Comparison of ENCODE assay signal across 2 cellular contexts in the genomic region with DNA sequence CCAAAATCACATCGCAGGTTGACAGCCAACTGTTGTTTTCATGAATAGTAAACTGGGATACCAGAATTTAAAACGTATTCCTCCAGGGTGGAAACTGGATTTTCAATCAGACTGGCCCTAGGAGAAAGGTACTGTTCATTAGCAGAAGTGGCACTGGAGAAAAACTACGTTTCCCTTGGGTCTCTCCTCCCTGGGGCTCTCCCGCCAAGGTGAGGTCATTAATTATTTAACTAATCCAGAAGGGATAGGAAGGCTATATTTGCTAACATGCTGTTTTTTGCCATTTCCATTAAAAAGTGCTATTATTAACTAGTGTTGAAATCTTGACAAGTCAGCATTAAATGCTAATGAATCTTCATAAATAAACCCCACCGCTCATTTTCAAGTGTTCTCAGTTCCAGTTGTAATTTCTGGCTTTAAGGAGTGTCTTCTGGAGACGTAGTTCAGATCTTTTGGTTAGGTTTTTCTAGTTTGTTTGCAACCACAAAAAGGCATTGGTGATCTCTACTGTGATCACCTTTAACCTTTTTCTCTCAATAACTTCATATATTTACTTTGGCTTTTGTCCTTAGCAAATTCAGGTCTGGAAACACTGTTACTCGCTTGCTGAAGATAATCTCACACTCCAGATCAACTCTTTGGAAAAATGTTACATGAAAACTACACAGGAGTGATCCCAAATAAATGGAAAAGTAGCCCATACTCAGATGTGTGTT.
TF ChIP-seq lines count a peak whose summit lies in the region.

No MANE protein-coding gene starts in this region.

TF ChIP-seq in K562, 482 proteins besides CTCF, POLR2A, EP300 and RAD21 (continued from another document and continues in another):
- TF ChIP-seq, protein P1, sequence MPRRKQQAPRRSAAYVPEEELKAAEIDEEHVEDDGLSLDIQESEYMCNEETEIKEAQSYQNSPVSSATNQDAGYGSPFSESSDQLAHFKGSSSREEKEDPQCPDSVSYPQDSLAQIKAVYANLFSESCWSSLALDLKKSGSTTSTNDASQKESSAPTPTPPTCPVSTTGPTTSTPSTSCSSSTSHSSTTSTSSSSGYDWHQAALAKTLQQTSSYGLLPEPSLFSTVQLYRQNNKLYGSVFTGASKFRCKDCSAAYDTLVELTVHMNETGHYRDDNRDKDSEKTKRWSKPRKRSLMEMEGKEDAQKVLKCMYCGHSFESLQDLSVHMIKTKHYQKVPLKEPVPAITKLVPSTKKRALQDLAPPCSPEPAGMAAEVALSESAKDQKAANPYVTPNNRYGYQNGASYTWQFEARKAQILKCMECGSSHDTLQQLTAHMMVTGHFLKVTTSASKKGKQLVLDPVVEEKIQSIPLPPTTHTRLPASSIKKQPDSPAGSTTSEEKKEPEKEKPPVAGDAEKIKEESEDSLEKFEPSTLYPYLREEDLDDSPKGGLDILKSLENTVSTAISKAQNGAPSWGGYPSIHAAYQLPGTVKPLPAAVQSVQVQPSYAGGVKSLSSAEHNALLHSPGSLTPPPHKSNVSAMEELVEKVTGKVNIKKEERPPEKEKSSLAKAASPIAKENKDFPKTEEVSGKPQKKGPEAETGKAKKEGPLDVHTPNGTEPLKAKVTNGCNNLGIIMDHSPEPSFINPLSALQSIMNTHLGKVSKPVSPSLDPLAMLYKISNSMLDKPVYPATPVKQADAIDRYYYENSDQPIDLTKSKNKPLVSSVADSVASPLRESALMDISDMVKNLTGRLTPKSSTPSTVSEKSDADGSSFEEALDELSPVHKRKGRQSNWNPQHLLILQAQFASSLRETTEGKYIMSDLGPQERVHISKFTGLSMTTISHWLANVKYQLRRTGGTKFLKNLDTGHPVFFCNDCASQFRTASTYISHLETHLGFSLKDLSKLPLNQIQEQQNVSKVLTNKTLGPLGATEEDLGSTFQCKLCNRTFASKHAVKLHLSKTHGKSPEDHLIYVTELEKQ (CRISPR knock-in tag; IDR thresholded peaks at IDR 0.05), result no peak
- TF ChIP-seq RFX7 (CRISPR knock-in tag; IDR thresholded peaks at IDR 0.05) (no peak), MAFF (IDR thresholded peaks at IDR 0.05; ENCODE audit: low read length) (peak; percentile 91), ZNF316 (IDR thresholded peaks at IDR 0.05) (peak; percentile 97), JUND (IDR thresholded peaks at IDR 0.05; ENCODE audit: borderline replicate concordance, low read depth, low read length) (0 out of 2 replicates have a peak, but pooled peaks have one; percentile 6), JUND (tag; IDR thresholded peaks at IDR 0.05; ENCODE audit: borderline replicate concordance, low read depth, low read length) (no peak), ZNF586 (CRISPR knock-in tag; conservative IDR thresholded peaks at IDR 0.05) (no peak), ZNF384 (IDR thresholded peaks at IDR 0.05; ENCODE audit: low read depth, low read length) (no peak), GABPB1 (CRISPR knock-in tag; IDR thresholded peaks at IDR 0.05) (no peak), NONO (IDR thresholded peaks at IDR 0.05; ENCODE audit: low read depth in 2 of 2, low read length in 1 of 2) (no peak), SREBF1 (IDR thresholded peaks at IDR 0.05; ENCODE audit: borderline replicate concordance, low read depth, low read length) (no peak), MYBL2 (IDR thresholded peaks at IDR 0.05; ENCODE audit: low read depth) (no peak), MYBL2 (CRISPR knock-in tag; IDR thresholded peaks at IDR 0.05; ENCODE audit: borderline replicate concordance) (no peak), POLR2AphosphoS5 (IDR thresholded peaks at IDR 0.05; ENCODE audit: control insufficient read depth, insufficient read depth, low read depth, low read length) (no peak), TCFL5 (CRISPR knock-in tag; conservative IDR thresholded peaks at IDR 0.05) (no peak)
- TF ChIP-seq, protein P2, sequence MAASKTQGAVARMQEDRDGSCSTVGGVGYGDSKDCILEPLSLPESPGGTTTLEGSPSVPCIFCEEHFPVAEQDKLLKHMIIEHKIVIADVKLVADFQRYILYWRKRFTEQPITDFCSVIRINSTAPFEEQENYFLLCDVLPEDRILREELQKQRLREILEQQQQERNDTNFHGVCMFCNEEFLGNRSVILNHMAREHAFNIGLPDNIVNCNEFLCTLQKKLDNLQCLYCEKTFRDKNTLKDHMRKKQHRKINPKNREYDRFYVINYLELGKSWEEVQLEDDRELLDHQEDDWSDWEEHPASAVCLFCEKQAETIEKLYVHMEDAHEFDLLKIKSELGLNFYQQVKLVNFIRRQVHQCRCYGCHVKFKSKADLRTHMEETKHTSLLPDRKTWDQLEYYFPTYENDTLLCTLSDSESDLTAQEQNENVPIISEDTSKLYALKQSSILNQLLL (CRISPR knock-in tag; IDR thresholded peaks at IDR 0.05; ENCODE audit: borderline replicate concordance), result no peak
- TF ChIP-seq, protein P3, sequence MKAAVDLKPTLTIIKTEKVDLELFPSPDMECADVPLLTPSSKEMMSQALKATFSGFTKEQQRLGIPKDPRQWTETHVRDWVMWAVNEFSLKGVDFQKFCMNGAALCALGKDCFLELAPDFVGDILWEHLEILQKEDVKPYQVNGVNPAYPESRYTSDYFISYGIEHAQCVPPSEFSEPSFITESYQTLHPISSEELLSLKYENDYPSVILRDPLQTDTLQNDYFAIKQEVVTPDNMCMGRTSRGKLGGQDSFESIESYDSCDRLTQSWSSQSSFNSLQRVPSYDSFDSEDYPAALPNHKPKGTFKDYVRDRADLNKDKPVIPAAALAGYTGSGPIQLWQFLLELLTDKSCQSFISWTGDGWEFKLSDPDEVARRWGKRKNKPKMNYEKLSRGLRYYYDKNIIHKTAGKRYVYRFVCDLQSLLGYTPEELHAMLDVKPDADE (conservative IDR thresholded peaks at IDR 0.05; ENCODE audit: control insufficient read depth, low read depth, low read length), result no peak
- TF ChIP-seq, protein P4, sequence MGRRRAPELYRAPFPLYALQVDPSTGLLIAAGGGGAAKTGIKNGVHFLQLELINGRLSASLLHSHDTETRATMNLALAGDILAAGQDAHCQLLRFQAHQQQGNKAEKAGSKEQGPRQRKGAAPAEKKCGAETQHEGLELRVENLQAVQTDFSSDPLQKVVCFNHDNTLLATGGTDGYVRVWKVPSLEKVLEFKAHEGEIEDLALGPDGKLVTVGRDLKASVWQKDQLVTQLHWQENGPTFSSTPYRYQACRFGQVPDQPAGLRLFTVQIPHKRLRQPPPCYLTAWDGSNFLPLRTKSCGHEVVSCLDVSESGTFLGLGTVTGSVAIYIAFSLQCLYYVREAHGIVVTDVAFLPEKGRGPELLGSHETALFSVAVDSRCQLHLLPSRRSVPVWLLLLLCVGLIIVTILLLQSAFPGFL (CRISPR knock-in tag; IDR thresholded peaks at IDR 0.05), result no peak

TF ChIP-seq in HepG2, 621 proteins besides CTCF, POLR2A, EP300 and RAD21 (continued from another document and continues in another):
- TF ChIP-seq, protein P5, sequence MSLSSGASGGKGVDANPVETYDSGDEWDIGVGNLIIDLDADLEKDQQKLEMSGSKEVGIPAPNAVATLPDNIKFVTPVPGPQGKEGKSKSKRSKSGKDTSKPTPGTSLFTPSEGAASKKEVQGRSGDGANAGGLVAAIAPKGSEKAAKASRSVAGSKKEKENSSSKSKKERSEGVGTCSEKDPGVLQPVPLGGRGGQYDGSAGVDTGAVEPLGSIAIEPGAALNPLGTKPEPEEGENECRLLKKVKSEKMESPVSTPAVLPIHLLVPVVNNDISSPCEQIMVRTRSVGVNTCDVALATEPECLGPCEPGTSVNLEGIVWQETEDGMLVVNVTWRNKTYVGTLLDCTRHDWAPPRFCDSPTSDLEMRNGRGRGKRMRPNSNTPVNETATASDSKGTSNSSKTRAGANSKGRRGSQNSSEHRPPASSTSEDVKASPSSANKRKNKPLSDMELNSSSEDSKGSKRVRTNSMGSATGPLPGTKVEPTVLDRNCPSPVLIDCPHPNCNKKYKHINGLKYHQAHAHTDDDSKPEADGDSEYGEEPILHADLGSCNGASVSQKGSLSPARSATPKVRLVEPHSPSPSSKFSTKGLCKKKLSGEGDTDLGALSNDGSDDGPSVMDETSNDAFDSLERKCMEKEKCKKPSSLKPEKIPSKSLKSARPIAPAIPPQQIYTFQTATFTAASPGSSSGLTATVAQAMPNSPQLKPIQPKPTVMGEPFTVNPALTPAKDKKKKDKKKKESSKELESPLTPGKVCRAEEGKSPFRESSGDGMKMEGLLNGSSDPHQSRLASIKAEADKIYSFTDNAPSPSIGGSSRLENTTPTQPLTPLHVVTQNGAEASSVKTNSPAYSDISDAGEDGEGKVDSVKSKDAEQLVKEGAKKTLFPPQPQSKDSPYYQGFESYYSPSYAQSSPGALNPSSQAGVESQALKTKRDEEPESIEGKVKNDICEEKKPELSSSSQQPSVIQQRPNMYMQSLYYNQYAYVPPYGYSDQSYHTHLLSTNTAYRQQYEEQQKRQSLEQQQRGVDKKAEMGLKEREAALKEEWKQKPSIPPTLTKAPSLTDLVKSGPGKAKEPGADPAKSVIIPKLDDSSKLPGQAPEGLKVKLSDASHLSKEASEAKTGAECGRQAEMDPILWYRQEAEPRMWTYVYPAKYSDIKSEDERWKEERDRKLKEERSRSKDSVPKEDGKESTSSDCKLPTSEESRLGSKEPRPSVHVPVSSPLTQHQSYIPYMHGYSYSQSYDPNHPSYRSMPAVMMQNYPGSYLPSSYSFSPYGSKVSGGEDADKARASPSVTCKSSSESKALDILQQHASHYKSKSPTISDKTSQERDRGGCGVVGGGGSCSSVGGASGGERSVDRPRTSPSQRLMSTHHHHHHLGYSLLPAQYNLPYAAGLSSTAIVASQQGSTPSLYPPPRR (CRISPR knock-in tag; IDR thresholded peaks at IDR 0.05; ENCODE audit: borderline replicate concordance), result no peak
- TF ChIP-seq, protein P6, sequence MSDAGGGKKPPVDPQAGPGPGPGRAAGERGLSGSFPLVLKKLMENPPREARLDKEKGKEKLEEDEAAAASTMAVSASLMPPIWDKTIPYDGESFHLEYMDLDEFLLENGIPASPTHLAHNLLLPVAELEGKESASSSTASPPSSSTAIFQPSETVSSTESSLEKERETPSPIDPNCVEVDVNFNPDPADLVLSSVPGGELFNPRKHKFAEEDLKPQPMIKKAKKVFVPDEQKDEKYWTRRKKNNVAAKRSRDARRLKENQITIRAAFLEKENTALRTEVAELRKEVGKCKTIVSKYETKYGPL (CRISPR knock-in tag; IDR thresholded peaks at IDR 0.05), result no peak
- TF ChIP-seq, protein P7, sequence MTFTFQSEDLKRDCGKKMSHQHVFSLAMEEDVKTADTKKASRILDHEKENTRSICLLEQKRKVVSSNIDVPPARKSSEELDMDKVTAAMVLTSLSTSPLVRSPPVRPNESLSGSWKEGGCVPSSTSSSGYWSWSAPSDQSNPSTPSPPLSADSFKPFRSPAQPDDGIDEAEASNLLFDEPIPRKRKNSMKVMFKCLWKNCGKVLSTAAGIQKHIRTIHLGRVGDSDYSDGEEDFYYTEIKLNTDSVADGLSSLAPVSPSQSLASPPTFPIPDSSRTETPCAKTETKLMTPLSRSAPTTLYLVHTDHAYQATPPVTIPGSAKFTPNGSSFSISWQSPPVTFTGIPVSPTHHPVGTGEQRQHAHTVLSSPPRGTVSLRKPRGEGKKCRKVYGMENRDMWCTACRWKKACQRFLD (CRISPR knock-in tag; IDR thresholded peaks at IDR 0.05; ENCODE audit: borderline replicate concordance), result no peak
- no peak for TF ChIP-seq ZNF510 (CRISPR knock-in tag; IDR thresholded peaks at IDR 0.05; ENCODE audit: low read depth)
- TF ChIP-seq U2AF1 (optimal IDR thresholded peaks at IDR 0.05; ENCODE audit: low read depth, low read length), result no peak
- TF ChIP-seq ELF3 (CRISPR knock-in tag; IDR thresholded peaks at IDR 0.05), result no peak
- TF ChIP-seq, protein P8, sequence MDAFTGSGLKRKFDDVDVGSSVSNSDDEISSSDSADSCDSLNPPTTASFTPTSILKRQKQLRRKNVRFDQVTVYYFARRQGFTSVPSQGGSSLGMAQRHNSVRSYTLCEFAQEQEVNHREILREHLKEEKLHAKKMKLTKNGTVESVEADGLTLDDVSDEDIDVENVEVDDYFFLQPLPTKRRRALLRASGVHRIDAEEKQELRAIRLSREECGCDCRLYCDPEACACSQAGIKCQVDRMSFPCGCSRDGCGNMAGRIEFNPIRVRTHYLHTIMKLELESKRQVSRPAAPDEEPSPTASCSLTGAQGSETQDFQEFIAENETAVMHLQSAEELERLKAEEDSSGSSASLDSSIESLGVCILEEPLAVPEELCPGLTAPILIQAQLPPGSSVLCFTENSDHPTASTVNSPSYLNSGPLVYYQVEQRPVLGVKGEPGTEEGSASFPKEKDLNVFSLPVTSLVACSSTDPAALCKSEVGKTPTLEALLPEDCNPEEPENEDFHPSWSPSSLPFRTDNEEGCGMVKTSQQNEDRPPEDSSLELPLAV (CRISPR knock-in tag; conservative IDR thresholded peaks at IDR 0.05; ENCODE audit: low read depth), result no peak
- TF ChIP-seq, protein P9, sequence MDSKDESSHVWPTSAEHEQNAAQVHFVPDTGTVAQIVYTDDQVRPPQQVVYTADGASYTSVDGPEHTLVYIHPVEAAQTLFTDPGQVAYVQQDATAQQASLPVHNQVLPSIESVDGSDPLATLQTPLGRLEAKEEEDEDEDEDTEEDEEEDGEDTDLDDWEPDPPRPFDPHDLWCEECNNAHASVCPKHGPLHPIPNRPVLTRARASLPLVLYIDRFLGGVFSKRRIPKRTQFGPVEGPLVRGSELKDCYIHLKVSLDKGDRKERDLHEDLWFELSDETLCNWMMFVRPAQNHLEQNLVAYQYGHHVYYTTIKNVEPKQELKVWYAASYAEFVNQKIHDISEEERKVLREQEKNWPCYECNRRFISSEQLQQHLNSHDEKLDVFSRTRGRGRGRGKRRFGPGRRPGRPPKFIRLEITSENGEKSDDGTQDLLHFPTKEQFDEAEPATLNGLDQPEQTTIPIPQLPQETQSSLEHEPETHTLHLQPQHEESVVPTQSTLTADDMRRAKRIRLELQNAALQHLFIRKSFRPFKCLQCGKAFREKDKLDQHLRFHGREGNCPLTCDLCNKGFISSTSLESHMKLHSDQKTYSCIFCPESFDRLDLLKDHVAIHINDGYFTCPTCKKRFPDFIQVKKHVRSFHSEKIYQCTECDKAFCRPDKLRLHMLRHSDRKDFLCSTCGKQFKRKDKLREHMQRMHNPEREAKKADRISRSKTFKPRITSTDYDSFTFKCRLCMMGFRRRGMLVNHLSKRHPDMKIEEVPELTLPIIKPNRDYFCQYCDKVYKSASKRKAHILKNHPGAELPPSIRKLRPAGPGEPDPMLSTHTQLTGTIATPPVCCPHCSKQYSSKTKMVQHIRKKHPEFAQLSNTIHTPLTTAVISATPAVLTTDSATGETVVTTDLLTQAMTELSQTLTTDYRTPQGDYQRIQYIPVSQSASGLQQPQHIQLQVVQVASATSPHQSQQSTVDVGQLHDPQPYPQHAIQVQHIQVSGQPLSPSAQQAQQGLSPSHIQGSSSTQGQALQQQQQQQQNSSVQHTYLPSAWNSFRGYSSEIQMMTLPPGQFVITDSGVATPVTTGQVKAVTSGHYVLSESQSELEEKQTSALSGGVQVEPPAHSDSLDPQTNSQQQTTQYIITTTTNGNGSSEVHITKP (CRISPR knock-in tag; IDR thresholded peaks at IDR 0.05; ENCODE audit: low read depth), result no peak
- TF ChIP-seq NR2F1 (CRISPR knock-in tag; IDR thresholded peaks at IDR 0.05), result peak; percentile 50 to 52; a peak in 2 of 4 replicates
- TF ChIP-seq ZBTB20 (CRISPR knock-in tag; IDR thresholded peaks at IDR 0.05; ENCODE audit: borderline replicate concordance, low read depth), result no peak
- no peak for TF ChIP-seq ZNF720 (CRISPR knock-in tag; IDR thresholded peaks at IDR 0.05)
- no peak for TF ChIP-seq HOXA3 (CRISPR knock-in tag; IDR thresholded peaks at IDR 0.05)
- no peak for TF ChIP-seq ZNF841 (CRISPR knock-in tag; IDR thresholded peaks at IDR 0.05; ENCODE audit: borderline replicate concordance)
- TF ChIP-seq ZNF562 (CRISPR knock-in tag; IDR thresholded peaks at IDR 0.05; ENCODE audit: borderline replicate concordance), result no peak
- TF ChIP-seq SYNCRIP (IDR thresholded peaks at IDR 0.05; ENCODE audit: insufficient read depth, low read depth, low read length), result no peak
